ENCODE assay signal across 39 cellular contexts in the genomic region with DNA sequence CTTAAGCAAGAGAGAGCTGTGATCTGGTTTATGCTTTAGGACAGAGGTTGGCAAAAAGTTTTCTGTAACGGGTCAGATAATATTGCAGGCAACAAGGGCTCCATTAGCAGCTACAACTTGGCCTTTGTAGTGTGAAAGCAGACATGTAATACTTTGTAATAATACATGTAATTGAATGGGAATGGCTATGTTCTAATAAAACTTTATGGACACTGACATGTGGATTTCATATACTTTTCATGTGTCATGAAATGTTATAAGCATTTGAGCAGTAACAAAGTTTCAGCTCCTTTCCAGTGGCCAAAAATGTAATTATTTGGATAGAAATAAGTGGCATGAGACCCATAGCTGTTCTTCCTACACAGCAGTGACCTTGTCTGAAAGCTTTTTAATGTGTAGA. TPM values are rescaled to one million over a fixed set of nuclear protein-coding genes. Genes with fewer than 3 reads are reported as not detected.
DNase-seq lines count a peak whose midpoint lies in the region; ATAC-seq, FAIRE-seq and TF ChIP-seq lines count a peak whose summit lies in the region.
"Had no signal": no experiment of that assay in that cellular context is flagged by ENCODE, and none has a peak within 500 bp of the region (broad histone marks: within the 10 kb centered on the region; RNA-seq: fewer than 3 reads in every experiment).

No MANE protein-coding gene starts in this region.

- H3K4me2 ChIP-seq in K562 (ENCODE audit: insufficient read depth, low read length), result no peak overlapping the region
- peak overlapping the region; percentile 57 for H3K4me2 ChIP-seq in keratinocyte (ENCODE audit: control insufficient read depth, extremely low read depth, insufficient read depth, low read depth, low read length)
- H3K4me2 ChIP-seq: BLaER1 had no signal

- H3K4me1 ChIP-seq in cardiac muscle cell (ENCODE audit: low read depth), result peaks cover 3% of the 10 kb centered on the region
- H3K4me1 ChIP-seq in K562 (replicated peaks in 1 of 2; ENCODE audit: control insufficient read depth in 2 of 2, insufficient read depth in 2 of 2, low read length in 2 of 2), result peaks cover 4 to 6% of the 10 kb centered on the region in 2 experiments; a peak in 4 of 5 replicates
- H3K4me1 ChIP-seq in keratinocyte (ENCODE audit: control insufficient read depth, extremely low read depth, insufficient read depth, low read length), result peaks cover 19% of the 10 kb centered on the region

- peaks cover 16% of the 10 kb centered on the region for H3K4me1 Mint-ChIP-seq in type B pancreatic cell (ENCODE audit: unreplicated experiment)

- H3K27ac Mint-ChIP-seq in type B pancreatic cell, result no peak overlapping the region
- H3K27ac Mint-ChIP-seq: activated CD8-positive, alpha-beta T cell treated with anti-CD3 and anti-CD28 coated beads, Interleukin-2, amount 10 ng/mL, durations not matched to agents 7 days and 5 days; activated naive CD4-positive, alpha-beta T cell treated with anti-CD3 and anti-CD28 coated beads, Interleukin-2, amount 50 U/mL, for 24 hours; activated T-helper 2 cell treated with anti-CD3 and anti-CD28 coated beads, Interferon-gamma antibody, Interleukin-2, Interleukin-4, amounts not matched to agents 10 μg/mL and 5 μg/mL and 100 μg/mL, durations not matched to agents 14 hours and 24 hours and 36 hours; stimulated activated naive CD8-positive, alpha-beta T cell treated with anti-CD3 and anti-CD28 coated beads, Interleukin-15, Interleukin-2, amounts not matched to agents 100 ng/mL and 50 ng/mL, for 24 hours; T-cell had no signal

- no peak for TF ChIP-seq CTCF in cardiac muscle cell (IDR thresholded peaks at IDR 0.05; ENCODE audit: low read depth, low read length)
- TF ChIP-seq CTCF in K562 (IDR thresholded peaks at IDR 0.05 in 2 of 3, conservative IDR thresholded peaks at IDR 0.05 in 1 of 3; ENCODE audit: insufficient read depth in 2 of 3, low read depth in 1 of 3, low read length in 3 of 3), result no peak
- no peak for TF ChIP-seq CTCF in keratinocyte (optimal IDR thresholded peaks at IDR 0.05 in 1 of 3, IDR thresholded peaks at IDR 0.05 in 1 of 3, conservative IDR thresholded peaks at IDR 0.05 in 1 of 3; ENCODE audit: extremely low read depth in 1 of 3, insufficient read depth in 2 of 3, low read length in 3 of 3)
- TF ChIP-seq CTCF in type B pancreatic cell (conservative IDR thresholded peaks at IDR 0.05), result no peak
- no peak for TF ChIP-seq CTCF in lower leg skin (IDR thresholded peaks at IDR 0.05)

- H3K4me3 ChIP-seq in cardiac muscle cell (no peak overlapping the region), K562 (no peak overlapping the region), keratinocyte (ENCODE audit: control insufficient read depth in 2 of 3, extremely low read depth in 1 of 3, insufficient read depth in 2 of 3, low read depth in 1 of 3, low read length in 3 of 3) (no peak overlapping the region), lower leg skin (ENCODE audit: low read depth, poor library complexity, severe bottlenecking) (no peak overlapping the region)
- H3K4me3 ChIP-seq: BLaER1, coronary artery, heart left ventricle, lower lobe of right lung, SJCRH30, spleen, testis had no signal

- H3K27me3 ChIP-seq in cardiac muscle cell (no peaks in the 10 kb centered on the region), K562 (ENCODE audit: control insufficient read depth in 2 of 2, insufficient read depth in 2 of 2, low read length in 2 of 2) (no peaks in the 10 kb centered on the region), keratinocyte (ENCODE audit: control insufficient read depth, extremely low read depth, insufficient read depth, low read length) (no peaks in the 10 kb centered on the region)
- H3K27me3 ChIP-seq: BLaER1, heart left ventricle, SJCRH30, spleen, testis had no signal

- ATAC-seq in left ventricle myocardium superior (no peak), K562 (no peak)
- ATAC-seq: activated CD8-positive, alpha-beta T cell treated with anti-CD3 and anti-CD28 coated beads, Interleukin-2, amount 10 ng/mL, durations not matched to agents 7 days and 5 days; heart left ventricle; lower lobe of right lung; right cardiac atrium; T-cell had no signal

- no peak for TF ChIP-seq EP300 in K562 (IDR thresholded peaks at IDR 0.05; ENCODE audit: low read length)

- no peaks in the 10 kb centered on the region for H3K9me3 Mint-ChIP-seq in type B pancreatic cell
- H3K9me3 Mint-ChIP-seq: activated naive CD4-positive, alpha-beta T cell treated with anti-CD3 and anti-CD28 coated beads, Interleukin-2, amount 50 U/mL, for 24 hours; activated T-helper 2 cell treated with anti-CD3 and anti-CD28 coated beads, Interferon-gamma antibody, Interleukin-2, Interleukin-4, amounts not matched to agents 10 μg/mL and 5 μg/mL and 100 μg/mL, durations not matched to agents 14 hours and 24 hours and 36 hours; stimulated activated naive CD8-positive, alpha-beta T cell treated with anti-CD3 and anti-CD28 coated beads, Interleukin-15, Interleukin-2, amounts not matched to agents 100 ng/mL and 50 ng/mL, for 24 hours; T-cell had no signal

- FAIRE-seq in K562 (lab: Jason Lieb, UNC) (no peak), keratinocyte (lab: Jason Lieb, UNC) (no peak)
- FAIRE-seq: urothelium cell line had no signal

- H3K79me2 ChIP-seq in K562 (ENCODE audit: control insufficient read depth, insufficient read depth, low read length) (no peaks in the 10 kb centered on the region), keratinocyte (ENCODE audit: control insufficient read depth, insufficient read depth, low read length) (peaks cover 21% of the 10 kb centered on the region)

- dilution Hi-C loops in keratinocyte (cut with MboI; ENCODE audit: extremely low pct_ligation_motif_present, low sequenced_read_pairs), result no loop called here

- no peak for TF ChIP-seq RAD21 in K562 (CRISPR knock-in tag; conservative IDR thresholded peaks at IDR 0.05 in 1 of 2, IDR thresholded peaks at IDR 0.05 in 1 of 2)

- peaks cover 13% of the 10 kb centered on the region for H3K36me3 Mint-ChIP-seq in type B pancreatic cell
- H3K36me3 Mint-ChIP-seq: activated naive CD4-positive, alpha-beta T cell treated with anti-CD3 and anti-CD28 coated beads, Interleukin-2, amount 50 U/mL, for 24 hours had no signal

- intact Hi-C loops in left ventricle myocardium superior (cut with micrococcal nuclease), result no loop called here
- intact Hi-C loops in K562 (cut with micrococcal nuclease), result no loop called here
- intact Hi-C loops in lower leg skin (cut with DNase I; ENCODE audit: low total_unique reads), result no loop called here

- no peaks in the 10 kb centered on the region for H3K9me3 ChIP-seq in cardiac muscle cell (ENCODE audit: low read depth)
- H3K9me3 ChIP-seq in K562 (replicated peaks; ENCODE audit: control insufficient read depth, insufficient read depth, low read depth, low read length), result no peaks in the 10 kb centered on the region
- H3K9me3 ChIP-seq in keratinocyte (ENCODE audit: control insufficient read depth, low read depth, low read length), result no peaks in the 10 kb centered on the region
- H3K9me3 ChIP-seq: BLaER1, heart left ventricle, lower lobe of right lung, SJCRH30, spleen, testis had no signal

- H3K4me3 Mint-ChIP-seq in type B pancreatic cell, result peak overlapping the region; percentile 19
- H3K4me3 Mint-ChIP-seq: activated CD8-positive, alpha-beta T cell treated with anti-CD3 and anti-CD28 coated beads, Interleukin-2, amount 10 ng/mL, durations not matched to agents 7 days and 5 days; activated naive CD4-positive, alpha-beta T cell treated with anti-CD3 and anti-CD28 coated beads, Interleukin-2, amount 50 U/mL, for 24 hours; stimulated activated naive CD8-positive, alpha-beta T cell treated with anti-CD3 and anti-CD28 coated beads, Interleukin-15, Interleukin-2, amounts not matched to agents 100 ng/mL and 50 ng/mL, for 24 hours; T-cell had no signal

- POLR2A ChIA-PET in K562 (lab: Yijun Ruan, JAX), result interaction anchor here (1.4 kb wide), 1 partner anchor 43 kb away, joined by 3 read pairs; no protein-coding TSS in a partner anchor

- no peaks in the 10 kb centered on the region for H3K9me1 ChIP-seq in K562 (ENCODE audit: control insufficient read depth, insufficient read depth, low read length)
- H3K9me1 ChIP-seq in keratinocyte (ENCODE audit: control insufficient read depth, extremely low read depth, insufficient read depth, low read length), result no peaks in the 10 kb centered on the region

- no peaks in the 10 kb centered on the region for H4K20me1 ChIP-seq in K562 (replicated peaks; ENCODE audit: control insufficient read depth, insufficient read depth, low read length)
- H4K20me1 ChIP-seq in keratinocyte (ENCODE audit: control insufficient read depth, extremely low read depth, insufficient read depth, low read length), result no peaks in the 10 kb centered on the region
- H4K20me1 ChIP-seq: BLaER1 had no signal

- H3K9ac ChIP-seq in K562 (ENCODE audit: insufficient read depth in 1 of 2, low read depth in 2 of 2, low read length in 2 of 2), result no peak overlapping the region
- no peak overlapping the region for H3K9ac ChIP-seq in keratinocyte (ENCODE audit: control insufficient read depth, extremely low read depth, insufficient read depth, low read length)
- H3K9ac ChIP-seq: BLaER1 had no signal

- DNase-seq in cardiac muscle cell (ENCODE audit: low read depth in 1 of 2, low spot score in 1 of 2) (peak in 1 of 2 donors; percentile 14), left ventricle myocardium superior (no peak), K562 (ENCODE audit: extremely low read depth in 1 of 4, low spot score in 3 of 4) (no peak), keratinocyte (ENCODE audit: low read depth, low spot score) (no peak), type B pancreatic cell (ENCODE audit: extremely low spot score, unreplicated experiment) (no peak), 8988T (no peak), lower leg skin (ENCODE audit: low spot score in 2 of 2) (no peak), midbrain (lab: John Stamatoyannopoulos, UW) (no peak)
- DNase-seq: ACHN; activated CD4-positive, alpha-beta T cell treated with anti-CD3 and anti-CD28 coated beads for 4 hours; activated CD8-positive, alpha-beta T cell treated with anti-CD3 and anti-CD28 coated beads, Interleukin-2, amount 10 ng/mL, durations not matched to agents 7 days and 5 days; amygdala; DMS 273 treated with DMSO at 0.1 percent for 48 hours; effector CD8-positive, alpha-beta T cell; EL; foreskin melanocyte; H7; heart left ventricle; Kasumi-1; lower lobe of right lung; MV-4-11; NCI-H1436 treated with DMSO at 0.1 percent for 48 hours; NCI-H226; posterior cingulate gyrus; right cardiac atrium; RPMI8226; SJCRH30; spleen; stimulated activated CD4-positive, alpha-beta T cell treated with anti-CD3 and anti-CD28 coated beads, Interleukin-2, amount 100 ng/mL, for 24 hours; T-cell; testis; WERI-Rb-1 had no signal

- TF ChIP-seq POLR2A in K562 (conservative IDR thresholded peaks at IDR 0.05) (no peak), lower leg skin (IDR thresholded peaks at IDR 0.05) (no peak)

- 0% methylated on average over 1 of the region's 1 CpG for WGBS in K562 (ENCODE audit: insufficient coverage, low coverage, missing lambda C conversion rate)
- WGBS in lower leg skin, 2 donors, result 81 to 87% methylated on average over 1 of the region's 1 CpG

- H2AFZ ChIP-seq in K562 (ENCODE audit: low read depth, low read length) (0 out of 2 replicates have a peak overlapping the region, but pooled peaks have one; percentile 18), keratinocyte (ENCODE audit: control insufficient read depth, low read length) (no peak overlapping the region)

- no peaks in the 10 kb centered on the region for H3K27me3 Mint-ChIP-seq in type B pancreatic cell
- H3K27me3 Mint-ChIP-seq: activated naive CD4-positive, alpha-beta T cell treated with anti-CD3 and anti-CD28 coated beads, Interleukin-2, amount 50 U/mL, for 24 hours; stimulated activated naive CD8-positive, alpha-beta T cell treated with anti-CD3 and anti-CD28 coated beads, Interleukin-15, Interleukin-2, amounts not matched to agents 100 ng/mL and 50 ng/mL, for 24 hours had no signal

- peaks cover 4% of the 10 kb centered on the region for H3K36me3 ChIP-seq in cardiac muscle cell
- H3K36me3 ChIP-seq in K562 (ENCODE audit: control insufficient read depth, insufficient read depth, low read length), result no peaks in the 10 kb centered on the region
- peaks cover 0 to 4% of the 10 kb centered on the region in 2 experiments for H3K36me3 ChIP-seq in keratinocyte (ENCODE audit: control insufficient read depth in 2 of 2, extremely low read depth in 1 of 2, insufficient read depth in 2 of 2, low read length in 2 of 2)
- H3K36me3 ChIP-seq: BLaER1, SJCRH30, spleen, WERI-Rb-1 had no signal

- BruUV-seq in K562 (replicated peaks; lab: Mats Ljungman, UMichigan), result no TSS peak

- H3K27ac ChIP-seq in cardiac muscle cell (peak overlapping the region; percentile 38), K562 (ENCODE audit: extremely low read depth, low read depth, low read length) (no peak overlapping the region), keratinocyte (ENCODE audit: control insufficient read depth, insufficient read depth, low read length) (no peak overlapping the region)
- H3K27ac ChIP-seq: BLaER1, coronary artery, epithelial cell of prostate, heart left ventricle, lower lobe of right lung, SJCRH30, spleen, testis, WERI-Rb-1 had no signal

- CTCF ChIA-PET in K562 (lab: Yijun Ruan, JAX; ENCODE audit: low intra/inter-chr PET ratio), result no interaction called here

- in situ Hi-C loops in K562 (cut with MboI), result no loop called here

RNA-seq across cellular contexts. Expression of a gene that starts 3.1 kb away (rescaled TPM):
- total RNA-seq in cardiac muscle cell (7.8 and 10.5 TPM in 2 replicates), left ventricle myocardium superior (3.2 TPM), K562 (2014; rRNA removed) (0.33 and 0.64 TPM in 2 replicates), K562 (2014; rRNA removed; fragmentation: Illumina TruSeq; extraction: Trizol) (0.51 and 0.54 TPM in 2 replicates), K562 (2015; rRNA removed; fragmentation: Illumina TruSeq; extraction: Trizol) (0.40 and 0.57 TPM in 2 replicates), K562 (2021) (0.33 and 0.47 TPM in 2 replicates), type B pancreatic cell (ENCODE audit: low replicate concordance) (8.9 and 26.1 TPM in 2 replicates), lower leg skin (10 to 100 TPM in 3 of 4 donors, 1 to 10 TPM in 1; 8.9 to 25.8 (median 13.8) TPM)
- polyA plus RNA-seq in cardiac muscle cell (3.4 and 9.0 TPM in 2 replicates), K562 (2011; rRNA removed) (0.07 and 0.20 TPM in 2 replicates), K562 (2014; fragmentation: Illumina TruSeq; extraction: Trizol) (0.11 and 0.12 TPM in 2 replicates), K562 (2014; fragmentation: Nextera tagmentation; extraction: Ambion mirVana) (under 1 TPM; 0.10 to 0.17 TPM), K562 (2014; rRNA removed) (0.08 and 0.19 TPM in 2 replicates), keratinocyte (10.3 to 18.5 TPM (median 15.2 TPM) in 3 replicates)
- 0.12 and 1.0 TPM in 2 replicates for total RNA-seq in K562 (2011; cell fraction: chromatin; rRNA removed; ENCODE audit: low replicate concordance)
- total RNA-seq in K562 (2011; cell fraction: nucleolus; rRNA removed), result under 0.01 and 0.26 TPM in 2 replicates
- total RNA-seq in K562 (2011; cell fraction: nucleoplasm; rRNA removed), result 0.22 TPM in 1 of 2 replicates, not detected in the other
- polyA plus RNA-seq in K562 (2011; cell fraction: cytosol; rRNA removed), result 0.01 and 0.04 TPM in 2 replicates
- polyA plus RNA-seq in K562 (2011; cell fraction: nucleus; rRNA removed), result 0.04 and 0.58 TPM in 2 replicates
- polyA plus RNA-seq in K562 (2012), result 0.21 and 0.73 TPM in 2 replicates
- polyA minus RNA-seq in K562 (2011; rRNA and poly(A)+ RNA removed), result 0.32 and 0.57 TPM in 2 replicates
- polyA minus RNA-seq in K562 (2011; cell fraction: cytosol; rRNA and poly(A)+ RNA removed), result 0.76 TPM in 1 of 2 replicates, not detected in the other
- polyA minus RNA-seq in K562 (2011; cell fraction: nucleus; rRNA and poly(A)+ RNA removed), result 0.13 and 1.00 TPM in 2 replicates
- 20.9 TPM for polyA plus RNA-seq in keratinocyte (2011; ENCODE audit: low read depth)
- 5.3 and 11.3 TPM in 2 replicates for polyA plus RNA-seq in keratinocyte (2011; cell fraction: cytosol; rRNA removed)
- 39.9 and 43.5 TPM in 2 replicates for polyA plus RNA-seq in keratinocyte (2011; cell fraction: nucleus; rRNA removed)
- 5.0 and 10.9 TPM in 2 replicates for polyA plus RNA-seq in keratinocyte (2012; ENCODE audit: low replicate concordance)
- 3.0 to 59.1 TPM (median 28.8 TPM) in 3 replicates for polyA minus RNA-seq in keratinocyte
- polyA minus RNA-seq in keratinocyte (2011; cell fraction: cytosol; rRNA and poly(A)+ RNA removed), result 11.5 TPM
- polyA minus RNA-seq in keratinocyte (2011; cell fraction: nucleus; rRNA and poly(A)+ RNA removed), result 43.9 and 86.3 TPM in 2 replicates

RNA-seq across cellular contexts. Expression of a gene that starts 20.4 kb away (rescaled TPM):
- total RNA-seq in cardiac muscle cell (113 and 182 TPM in 2 replicates), left ventricle myocardium superior (29.0 TPM), K562 (2014; rRNA removed) (202 and 242 TPM in 2 replicates), K562 (2014; rRNA removed; fragmentation: Illumina TruSeq; extraction: Trizol) (132 and 149 TPM in 2 replicates), K562 (2015; rRNA removed; fragmentation: Illumina TruSeq; extraction: Trizol) (105 and 115 TPM in 2 replicates), K562 (2021) (97.2 and 100 TPM in 2 replicates), type B pancreatic cell (ENCODE audit: low replicate concordance) (32.4 and 32.8 TPM in 2 replicates), lower leg skin (10 to 100 TPM; 31.8 to 64.5 (median 47.7) TPM)
- polyA plus RNA-seq in cardiac muscle cell (75.5 and 101 TPM in 2 replicates), K562 (2011; rRNA removed) (102 and 161 TPM in 2 replicates), K562 (2014; fragmentation: Illumina TruSeq; extraction: Trizol) (82.7 and 93.3 TPM in 2 replicates), K562 (2014; fragmentation: Nextera tagmentation; extraction: Ambion mirVana) (10 to 100 TPM; 38.4 to 39.1 TPM), K562 (2014; rRNA removed) (175 and 178 TPM in 2 replicates), keratinocyte (52.1 to 95.6 TPM (median 64.0 TPM) in 3 replicates)
- 19.9 and 20.0 TPM in 2 replicates for total RNA-seq in K562 (2011; cell fraction: chromatin; rRNA removed; ENCODE audit: low replicate concordance)
- total RNA-seq in K562 (2011; cell fraction: nucleolus; rRNA removed), result 29.3 and 32.9 TPM in 2 replicates
- total RNA-seq in K562 (2011; cell fraction: nucleoplasm; rRNA removed), result 24.1 and 31.0 TPM in 2 replicates
- polyA plus RNA-seq in K562 (2011; cell fraction: cytosol; rRNA removed), result 74.9 and 88.7 TPM in 2 replicates
- polyA plus RNA-seq in K562 (2011; cell fraction: nucleus; rRNA removed), result 34.6 and 42.4 TPM in 2 replicates
- 68.3 and 115 TPM in 2 replicates for polyA plus RNA-seq in K562 (2012)
- polyA minus RNA-seq in K562 (2011; rRNA and poly(A)+ RNA removed), result 65.9 and 73.0 TPM in 2 replicates
- 42.4 and 46.6 TPM in 2 replicates for polyA minus RNA-seq in K562 (2011; cell fraction: cytosol; rRNA and poly(A)+ RNA removed)
- polyA minus RNA-seq in K562 (2011; cell fraction: nucleus; rRNA and poly(A)+ RNA removed), result 29.9 and 36.7 TPM in 2 replicates
- polyA plus RNA-seq in keratinocyte (2011; ENCODE audit: low read depth), result 31.2 TPM
- polyA plus RNA-seq in keratinocyte (2011; cell fraction: cytosol; rRNA removed), result 66.6 and 98.8 TPM in 2 replicates
- polyA plus RNA-seq in keratinocyte (2011; cell fraction: nucleus; rRNA removed), result 42.0 and 51.3 TPM in 2 replicates
- polyA plus RNA-seq in keratinocyte (2012; ENCODE audit: low replicate concordance), result 57.3 and 78.7 TPM in 2 replicates
- 7.1 to 31.2 TPM (median 11.6 TPM) in 3 replicates for polyA minus RNA-seq in keratinocyte
- 42.0 TPM for polyA minus RNA-seq in keratinocyte (2011; cell fraction: cytosol; rRNA and poly(A)+ RNA removed)
- polyA minus RNA-seq in keratinocyte (2011; cell fraction: nucleus; rRNA and poly(A)+ RNA removed), result 18.9 and 21.1 TPM in 2 replicates
